Comparison of ENCODE assay signal across 25 cellular contexts in the genomic region with DNA sequence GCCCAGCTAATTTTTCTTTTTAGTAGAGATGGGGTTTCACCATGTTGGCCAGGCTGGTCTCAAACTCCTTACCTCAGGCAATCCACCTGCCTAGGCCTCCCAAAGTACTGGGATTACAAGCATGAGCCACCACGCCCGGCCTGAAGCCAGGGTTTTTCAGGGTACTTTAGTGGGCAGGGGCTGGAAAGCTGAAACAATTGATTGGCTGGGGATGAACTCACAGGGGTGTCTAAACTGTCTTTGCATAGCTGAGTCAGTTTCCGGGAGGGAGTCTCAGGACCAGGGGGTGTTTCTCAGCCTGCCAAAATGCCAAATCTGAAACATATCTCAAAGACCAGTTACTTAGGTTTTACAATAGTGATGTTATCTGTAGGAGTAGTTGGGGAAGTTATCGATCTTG. TPM values are rescaled to one million over a fixed set of nuclear protein-coding genes. Genes with fewer than 3 reads are reported as not detected.
"Had no signal": no experiment of that assay in that cellular context is flagged by ENCODE, and none has a peak within 500 bp of the region (broad histone marks: within the 10 kb centered on the region; RNA-seq: fewer than 3 reads in every experiment).

No MANE protein-coding gene starts in this region.

- H3K27me3 ChIP-seq: cardiac muscle cell, SJSA1 had no signal

- H3K4me3 Mint-ChIP-seq: activated B cell treated with CpG ODN at 0.5 μM for 24 hours; activated CD4-positive, alpha-beta T cell treated with anti-CD3 and anti-CD28 coated beads, Interleukin-2, amount 10 ng/mL, durations not matched to agents 24 days and 14 days; activated CD8-positive, alpha-beta memory T cell treated with anti-CD3 and anti-CD28 coated beads, Interleukin-2, amount 10 ng/mL, durations not matched to agents 7 days and 5 days; activated T-cell treated with anti-CD3 and anti-CD28 coated beads, Interleukin-2, amount 50 U/mL, for 24 hours; activated T-helper 1 cell treated with anti-CD3 and anti-CD28 coated beads, Interleukin-12 subunit alpha, Interleukin-12 subunit beta, Interleukin-2, Interleukin-4 antibody, amounts not matched to agents 30 ng/mL and 10 ng/mL and 1 ng/mL, durations not matched to agents 14 hours and 24 hours and 36 hours; brain; T-helper 17 cell had no signal

- H3K36me3 Mint-ChIP-seq: activated CD8-positive, alpha-beta memory T cell treated with anti-CD3 and anti-CD28 coated beads, Interleukin-2, amount 10 ng/mL, durations not matched to agents 7 days and 5 days; activated naive CD4-positive, alpha-beta T cell treated with anti-CD3 and anti-CD28 coated beads, Interleukin-2, amount 50 U/mL, for 72 hours; brain had no signal

- H3K36me3 ChIP-seq: cardiac muscle cell, SJSA1 had no signal

- H3K27ac Mint-ChIP-seq: activated B cell treated with CpG ODN at 0.5 μM for 24 hours; activated CD4-positive, alpha-beta T cell treated with anti-CD3 and anti-CD28 coated beads, Interleukin-2, amount 10 ng/mL, durations not matched to agents 24 days and 14 days; activated CD8-positive, alpha-beta memory T cell treated with anti-CD3 and anti-CD28 coated beads, Interleukin-2, amount 10 ng/mL, durations not matched to agents 7 days and 5 days; activated naive CD4-positive, alpha-beta T cell treated with anti-CD3 and anti-CD28 coated beads, Interleukin-2, amount 50 U/mL, for 72 hours; activated T-cell treated with anti-CD3 and anti-CD28 coated beads, Interleukin-2, amount 50 U/mL, for 24 hours; activated T-helper 1 cell treated with anti-CD3 and anti-CD28 coated beads, Interleukin-12 subunit alpha, Interleukin-12 subunit beta, Interleukin-2, Interleukin-4 antibody, amounts not matched to agents 30 ng/mL and 10 ng/mL and 1 ng/mL, durations not matched to agents 14 hours and 24 hours and 36 hours; brain; T-helper 17 cell had no signal

- H3K4me2 ChIP-seq: PC-9 had no signal

- H3K27me3 Mint-ChIP-seq: activated CD4-positive, alpha-beta T cell treated with anti-CD3 and anti-CD28 coated beads, Interleukin-2, amount 10 ng/mL, durations not matched to agents 24 days and 14 days; activated T-cell treated with anti-CD3 and anti-CD28 coated beads, Interleukin-2, amount 50 U/mL, for 24 hours; T-helper 17 cell had no signal

- H3K4me1 Mint-ChIP-seq: activated B cell treated with CpG ODN at 0.5 μM for 24 hours; activated CD4-positive, alpha-beta T cell treated with anti-CD3 and anti-CD28 coated beads, Interleukin-2, amount 10 ng/mL, durations not matched to agents 24 days and 14 days; activated CD8-positive, alpha-beta memory T cell treated with anti-CD3 and anti-CD28 coated beads, Interleukin-2, amount 10 ng/mL, durations not matched to agents 7 days and 5 days; T-helper 17 cell had no signal

- H3K4me1 ChIP-seq: SJSA1 had no signal

- DNase-seq: activated B cell treated with CpG ODN at 0.5 μM for 24 hours; activated CD4-positive, alpha-beta T cell treated with anti-CD3 and anti-CD28 coated beads for 1 hour; activated CD4-positive, alpha-beta T cell treated with anti-CD3 and anti-CD28 coated beads, Interleukin-2, amount 10 ng/mL, durations not matched to agents 24 days and 14 days; activated CD4-positive, alpha-beta T cell treated with anti-CD3 and anti-CD28 coated beads, Interleukin-2, amount 50 U/mL, for 48 hours; activated CD8-positive, alpha-beta memory T cell treated with anti-CD3 and anti-CD28 coated beads, Interleukin-2, amount 10 ng/mL, durations not matched to agents 7 days and 5 days; activated effector memory CD4-positive, alpha-beta T cell treated with Interleukin-2 at 50 U/mL for 16 hours; activated naive CD4-positive, alpha-beta T cell treated with Interleukin-2 at 50 U/mL for 16 hours; activated T-cell treated with anti-CD3 and anti-CD28 coated beads, Interleukin-2, amount 50 U/mL, for 24 hours; amygdala; NCI-H1092; NCI-H1417; NCI-H1930; NCI-H2107; NCI-H345; NCI-H510A treated with DMSO at 0.1 percent for 48 hours; NCI-H69; PC-9; SHP77; T-helper 17 cell; T-helper 9 cell had no signal

- ATAC-seq: activated CD8-positive, alpha-beta memory T cell treated with anti-CD3 and anti-CD28 coated beads, Interleukin-2, amount 10 ng/mL, durations not matched to agents 7 days and 5 days; activated naive CD4-positive, alpha-beta T cell treated with anti-CD3 and anti-CD28 coated beads, Interleukin-2, amount 50 U/mL, for 72 hours; T-helper 17 cell had no signal

- H3K27ac ChIP-seq: cardiac muscle cell, PC-9, SJSA1 had no signal

- H3K9me3 ChIP-seq: SJSA1 had no signal

- H2AFZ ChIP-seq: PC-9 had no signal

- H3K4me3 ChIP-seq: cardiac muscle cell, PC-9, SJSA1 had no signal

- H3K9me3 Mint-ChIP-seq: activated B cell treated with CpG ODN at 0.5 μM for 24 hours; activated CD4-positive, alpha-beta T cell treated with anti-CD3 and anti-CD28 coated beads, Interleukin-2, amount 10 ng/mL, durations not matched to agents 24 days and 14 days; activated T-cell treated with anti-CD3 and anti-CD28 coated beads, Interleukin-2, amount 50 U/mL, for 24 hours had no signal

RNA-seq across cellular contexts. Expression of gene PRUNE2, which starts 46.1 kb away (rescaled TPM):
- total RNA-seq: activated B cell treated with CpG ODN at 0.5 μM for 24 hours had no signal
